In genomic region chr22:39317084-39317755, GRCh38 we compare ENCODE assay signal across 2 cellular contexts.
TF ChIP-seq lines count a peak whose summit lies in the region.

No MANE protein-coding gene starts in this region.

TF ChIP-seq in A549, 52 proteins besides CTCF, POLR2A, EP300 and RAD21 (continued from another document):
- TF ChIP-seq RNF2 (IDR thresholded peaks at IDR 0.05; ENCODE audit: borderline replicate concordance, low read depth) (no peak), JUN (IDR thresholded peaks at IDR 0.05) (no peak; a peak in 1 of 5 replicates), GATA3 (IDR thresholded peaks at IDR 0.05; ENCODE audit: borderline replicate concordance) (no peak), CBX2 (IDR thresholded peaks at IDR 0.05; ENCODE audit: borderline replicate concordance, low read depth) (no peak), JUNB (IDR thresholded peaks at IDR 0.05) (no peak), SMC3 (IDR thresholded peaks at IDR 0.05) (no peak), HOXB13 (CRISPR knock-in tag; IDR thresholded peaks at IDR 0.05; ENCODE audit: low read depth) (no peak), ZC3H11A (IDR thresholded peaks at IDR 0.05) (no peak), E2F6 (IDR thresholded peaks at IDR 0.05; ENCODE audit: borderline replicate concordance, low read depth) (no peak), CEBPB (IDR thresholded peaks at IDR 0.05) (no peak), MAZ (IDR thresholded peaks at IDR 0.05; ENCODE audit: borderline replicate concordance, low read depth, low read length) (no peak), RARB (CRISPR knock-in tag; IDR thresholded peaks at IDR 0.05) (no peak), MAFK (IDR thresholded peaks at IDR 0.05; ENCODE audit: partially characterized antibody) (no peak)

TF ChIP-seq in GM23338, 12 proteins besides CTCF, POLR2A, EP300 and RAD21:
- TF ChIP-seq REST (IDR thresholded peaks at IDR 0.05; ENCODE audit: unreplicated experiment) (no peak), CREB1 (CRISPR knock-in tag; IDR thresholded peaks at IDR 0.05; ENCODE audit: low read depth) (no peak), POLR2AphosphoS5 (IDR thresholded peaks at IDR 0.05; ENCODE audit: low read depth) (peak; percentile 34), ZNF462 (CRISPR knock-in tag; IDR thresholded peaks at IDR 0.05) (no peak)
